In genomic region chr10:101018118-101018599, GRCh38 we compare ENCODE assay signal across 12 cellular contexts. TPM values are rescaled to one million over a fixed set of nuclear protein-coding genes. Genes with fewer than 3 reads are reported as not detected.
DNase-seq lines count a peak whose midpoint lies in the region; ATAC-seq, FAIRE-seq and TF ChIP-seq lines count a peak whose summit lies in the region.
"Had no signal": no experiment of that assay in that cellular context is flagged by ENCODE, and none has a peak within 500 bp of the region (broad histone marks: within the 10 kb centered on the region; RNA-seq: fewer than 3 reads in every experiment).

No MANE protein-coding gene starts in this region.

- H3K4me1 ChIP-seq in body of pancreas, result peaks cover 3% of the 10 kb centered on the region

- peak; percentile 14 for FAIRE-seq in GM12892 (lab: Jason Lieb, UNC)
- FAIRE-seq: kidney had no signal

- H3K4me3 Mint-ChIP-seq in chondrocyte (ENCODE audit: unreplicated experiment) (no peak overlapping the region), naive B cell (peak overlapping the region in 7 of 8 donors; percentile 23 to 86 (median 71))
- H3K4me3 Mint-ChIP-seq: activated naive CD8-positive, alpha-beta T cell treated with anti-CD3 and anti-CD28 coated beads, Interleukin-2, amount 50 U/mL, for 24 hours had no signal

- H3K27ac ChIP-seq in body of pancreas, result no peak overlapping the region
- H3K27ac ChIP-seq: C4-2B, SK-N-MC had no signal

- H3K27ac Mint-ChIP-seq in chondrocyte (ENCODE audit: unreplicated experiment) (no peak overlapping the region), naive B cell (peak overlapping the region in 3 of 6 donors; percentile 12 to 81 (median 22))
- H3K27ac Mint-ChIP-seq: activated naive CD8-positive, alpha-beta T cell treated with anti-CD3 and anti-CD28 coated beads, Interleukin-2, amount 50 U/mL, for 24 hours had no signal

- H3K36me3 ChIP-seq in body of pancreas (replicated peaks in 1 of 2; ENCODE audit: insufficient read depth in 1 of 2, low read depth in 2 of 2), result no peaks in the 10 kb centered on the region

- H3K9me3 Mint-ChIP-seq in chondrocyte (ENCODE audit: low read depth), result no peaks in the 10 kb centered on the region
- H3K9me3 Mint-ChIP-seq in naive B cell, result no peaks in the 10 kb centered on the region
- H3K9me3 Mint-ChIP-seq: activated naive CD8-positive, alpha-beta T cell treated with anti-CD3 and anti-CD28 coated beads, Interleukin-2, amount 50 U/mL, for 24 hours had no signal

- TF ChIP-seq POLR2A in GM12892 (IDR thresholded peaks at IDR 0.05; ENCODE audit: low read depth, low read length) (no peak), body of pancreas (IDR thresholded peaks at IDR 0.05) (no peak)

- ATAC-seq in naive B cell (ENCODE audit: low read depth in 2 of 2), result peak; percentile 72 to 75
- no peak for ATAC-seq in body of pancreas

- WGBS in body of pancreas, 2 donors, result 56 to 57% methylated on average over 19 to 20 of the region's 20 CpGs

- no peak overlapping the region for H3K4me3 ChIP-seq in body of pancreas
- H3K4me3 ChIP-seq: SK-N-MC had no signal

- no peak for TF ChIP-seq CTCF in chondrocyte (IDR thresholded peaks at IDR 0.05)
- no peak for TF ChIP-seq CTCF in body of pancreas (IDR thresholded peaks at IDR 0.05)

- H3K4me1 Mint-ChIP-seq in chondrocyte (ENCODE audit: low read depth) (peaks cover 25% of the 10 kb centered on the region), naive B cell (peaks cover 21 to 30% (median 28%) of the 10 kb centered on the region in 3 donors)

- H3K27me3 ChIP-seq in body of pancreas, result no peaks in the 10 kb centered on the region

- H3K27me3 Mint-ChIP-seq in chondrocyte (ENCODE audit: low read depth), result peaks cover 5% of the 10 kb centered on the region
- H3K27me3 Mint-ChIP-seq in naive B cell, result peaks cover 30 to 66% (median 50%) of the 10 kb centered on the region in 3 donors

- intact Hi-C loops in body of pancreas (cut with DNase I), result no loop called here

- H3K36me3 Mint-ChIP-seq in chondrocyte (ENCODE audit: low read depth) (no peaks in the 10 kb centered on the region), naive B cell (no peaks in the 10 kb centered on the region)

- DNase-seq in GM12892 (ENCODE audit: insufficient read length) (no peak), MV-4-11 (lab: John Stamatoyannopoulos, UW) (peak; percentile 82), chondrocyte (ENCODE audit: low spot score) (peak; percentile 68), naive B cell (peak; percentile 24), cerebellar nuclear complex (lab: John Stamatoyannopoulos, UW) (no peak), NCI-H1092 treated with DMSO at 0.1 percent for 48 hours (lab: John Stamatoyannopoulos, UW) (no peak), body of pancreas (no peak), SK-N-DZ (ENCODE audit: low spot score) (no peak)

- H3K9me3 ChIP-seq in body of pancreas, result no peaks in the 10 kb centered on the region

RNA-seq across cellular contexts. Expression of gene PDZD7, which starts 12.8 kb away (rescaled TPM):
- polyA plus RNA-seq in GM12892 (2012; ENCODE audit: missing spikeins), result 0.15 TPM
- total RNA-seq in chondrocyte (1.4 to 1.8 TPM (median 1.7 TPM) in 3 replicates), body of pancreas (under 1 TPM; 0.52 to 0.66 TPM)
- polyA plus RNA-seq in naive B cell (ENCODE audit: low read depth in 6 of 6), result under 1 TPM in 2 of 6 donors, not detected in 4; 0.23 to 0.87 TPM
- 9.9 and 10.1 TPM in 2 replicates for polyA plus RNA-seq in SK-N-DZ (2014; cell fraction: cytosol; rRNA removed)
- polyA plus RNA-seq in SK-N-DZ (2014; cell fraction: nucleus; rRNA removed), result 28.3 and 32.8 TPM in 2 replicates

RNA-seq across cellular contexts. Expression of gene SFXN3, which starts 12.9 kb away (rescaled TPM):
- 2.2 TPM for polyA plus RNA-seq in GM12892 (2012; ENCODE audit: missing spikeins)
- total RNA-seq in chondrocyte (92.4 to 101 TPM (median 96.9 TPM) in 3 replicates), body of pancreas (10 to 100 TPM; 23.4 to 61.7 TPM)
- polyA plus RNA-seq in naive B cell (ENCODE audit: low read depth in 6 of 6), result 1 to 10 TPM; 3.5 to 6.4 (median 4.8) TPM
- polyA plus RNA-seq in SK-N-DZ (2014; cell fraction: cytosol; rRNA removed), result 27.7 and 40.4 TPM in 2 replicates
- polyA plus RNA-seq in SK-N-DZ (2014; cell fraction: nucleus; rRNA removed), result 45.4 and 66.2 TPM in 2 replicates

RNA-seq across cellular contexts. Expression of gene LZTS2, which starts 18.6 kb away (rescaled TPM):
- 4.3 TPM for polyA plus RNA-seq in GM12892 (2012; ENCODE audit: missing spikeins)
- total RNA-seq in chondrocyte (58.9 to 80.7 TPM (median 79.4 TPM) in 3 replicates), body of pancreas (10 to 100 TPM; 29.7 to 38.4 TPM)
- 10 to 100 TPM in 5 of 6 donors, 1 to 10 TPM in 1; 2.2 to 21.5 (median 13.2) TPM for polyA plus RNA-seq in naive B cell (ENCODE audit: low read depth in 6 of 6)
- 84.2 and 97.5 TPM in 2 replicates for polyA plus RNA-seq in SK-N-DZ (2014; cell fraction: cytosol; rRNA removed)
- 135 and 146 TPM in 2 replicates for polyA plus RNA-seq in SK-N-DZ (2014; cell fraction: nucleus; rRNA removed)

RNA-seq across cellular contexts. Expression of gene TWNK, which starts 30.8 kb away (rescaled TPM):
- polyA plus RNA-seq in GM12892 (2012; ENCODE audit: missing spikeins), result 13.5 TPM
- total RNA-seq in chondrocyte (4.8 to 6.6 TPM (median 5.4 TPM) in 3 replicates), body of pancreas (1 to 10 TPM; 1.8 to 2.3 TPM)
- 10 to 100 TPM in 2 of 6 donors, 1 to 10 TPM in 3, not detected in 1; 5.5 to 13.3 (median 8.1) TPM for polyA plus RNA-seq in naive B cell (ENCODE audit: low read depth in 6 of 6)
- polyA plus RNA-seq in SK-N-DZ (2014; cell fraction: cytosol; rRNA removed), result 15.5 and 19.5 TPM in 2 replicates
- polyA plus RNA-seq in SK-N-DZ (2014; cell fraction: nucleus; rRNA removed), result 10.5 and 23.3 TPM in 2 replicates

RNA-seq across cellular contexts. Expression of gene MRPL43, which starts 30.9 kb away (rescaled TPM):
- 59.4 TPM for polyA plus RNA-seq in GM12892 (2012; ENCODE audit: missing spikeins)
- total RNA-seq in chondrocyte (54.0 to 74.1 TPM (median 57.3 TPM) in 3 replicates), body of pancreas (10 to 100 TPM; 53.7 to 90.5 TPM)
- 100 to 1,000 TPM in 4 of 6 donors, 10 to 100 TPM in 2; 74.4 to 125 (median 113) TPM for polyA plus RNA-seq in naive B cell (ENCODE audit: low read depth in 6 of 6)
- 150 and 151 TPM in 2 replicates for polyA plus RNA-seq in SK-N-DZ (2014; cell fraction: cytosol; rRNA removed)
- 113 and 124 TPM in 2 replicates for polyA plus RNA-seq in SK-N-DZ (2014; cell fraction: nucleus; rRNA removed)

Comparison
In these comparisons a context has a peak if more than half of its experiments do, and no peak if none do; other contexts are left out.
1. DNase-seq: peak in MV-4-11 (single experiment), chondrocyte (single experiment) and naive B cell (single experiment); none in GM12892 (single experiment), cerebellar nuclear complex (0 of 2), NCI-H1092 treated with DMSO at 0.1 percent for 48 hours (single experiment), body of pancreas (0 of 4) and SK-N-DZ (single experiment).